In the genomic region with DNA sequence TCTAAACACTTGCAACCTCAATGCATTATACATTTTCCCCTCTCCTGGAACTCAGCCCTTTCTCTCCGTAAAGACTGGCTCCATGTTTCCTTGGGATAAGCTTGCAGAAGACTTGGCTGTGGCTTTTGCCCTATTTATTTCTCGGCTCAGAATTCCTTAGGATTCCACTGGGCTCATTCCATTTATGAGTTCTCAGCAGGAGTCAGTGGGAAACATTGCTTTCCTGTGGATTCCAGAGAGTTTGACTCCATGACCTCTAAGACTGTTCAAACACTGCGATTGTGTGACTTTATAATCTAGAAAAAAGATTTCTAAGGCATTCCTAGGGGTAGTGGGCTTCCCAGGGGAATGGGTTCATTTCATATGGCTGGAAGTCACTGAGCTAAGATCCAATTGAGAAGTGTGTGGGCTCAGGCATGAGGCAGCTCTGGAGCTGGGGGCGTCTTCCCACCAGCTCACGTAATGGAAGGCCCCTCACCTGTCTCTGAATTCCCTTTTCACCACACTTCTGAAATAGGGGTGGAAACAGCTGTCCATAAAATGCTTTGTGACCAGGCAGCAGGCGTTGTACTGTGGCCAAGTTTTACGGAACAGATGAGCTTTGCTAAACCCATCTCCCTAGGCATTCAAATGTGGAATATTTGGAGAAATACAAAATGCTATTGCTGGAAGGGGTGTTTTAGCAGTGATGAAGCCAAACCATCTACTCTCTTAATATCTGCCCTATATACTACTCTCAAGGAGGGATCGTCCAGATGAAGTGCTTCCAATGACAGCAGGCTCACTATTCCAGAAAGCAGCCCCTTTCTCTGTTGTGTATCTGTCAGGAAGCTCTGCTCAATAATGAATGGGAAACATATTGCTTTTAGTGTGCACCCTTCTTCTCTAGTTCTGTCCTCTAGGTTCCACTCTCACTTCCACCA, we compare ENCODE assay signal across 26 cellular contexts.
DNase-seq lines count a peak whose midpoint lies in the region; ATAC-seq and TF ChIP-seq lines count a peak whose summit lies in the region.
"Had no signal": no experiment of that assay in that cellular context is flagged by ENCODE, and none has a peak within 500 bp of the region (broad histone marks: within the 10 kb centered on the region; RNA-seq: fewer than 3 reads in every experiment).

No MANE protein-coding gene starts in this region.

- no peak overlapping the region for H3K27ac Mint-ChIP-seq in T-helper 2 cell treated with Interferon-gamma antibody and Interleukin-4, amounts not matched to agents 5 μg/mL and 100 μg/mL, for 36 hours
- H3K27ac Mint-ChIP-seq: activated CD4-positive, alpha-beta T cell treated with anti-CD3 and anti-CD28 coated beads for 36 hours; activated naive CD8-positive, alpha-beta T cell treated with anti-CD3 and anti-CD28 coated beads for 36 hours; nephron had no signal

- H3K4me3 Mint-ChIP-seq in T-helper 2 cell treated with Interferon-gamma antibody and Interleukin-4, amounts not matched to agents 5 μg/mL and 100 μg/mL, for 36 hours, result no peak overlapping the region
- H3K4me3 Mint-ChIP-seq: activated CD4-positive, alpha-beta T cell treated with anti-CD3 and anti-CD28 coated beads for 36 hours; activated naive CD8-positive, alpha-beta T cell treated with anti-CD3 and anti-CD28 coated beads for 36 hours; nephron had no signal

- peak; percentile 8 for DNase-seq in EL
- peak; percentile 44 for DNase-seq in astrocyte of the spinal cord (ENCODE audit: low read depth, low spot score)
- peak; percentile 22 for DNase-seq in hepatic stellate cell (ENCODE audit: low spot score)
- DNase-seq in retinal pigment epithelial cell (ENCODE audit: low read depth), result peak; percentile 2
- DNase-seq in NCI-H1048 (lab: John Stamatoyannopoulos, UW), result no peak
- DNase-seq in KG1 (lab: John Stamatoyannopoulos, UW), result no peak
- DNase-seq in T-helper 2 cell treated with Interferon-gamma antibody and Interleukin-4, amounts not matched to agents 5 μg/mL and 100 μg/mL, for 36 hours (ENCODE audit: low spot score), result no peak
- DNase-seq: activated CD4-positive, alpha-beta T cell treated with anti-CD3 and anti-CD28 coated beads for 36 hours; activated effector memory CD4-positive, alpha-beta T cell treated with Interleukin-2 at 50 U/mL for 16 hours; activated naive CD8-positive, alpha-beta T cell treated with anti-CD3 and anti-CD28 coated beads for 36 hours; activated T-cell treated with anti-CD3 and anti-CD28 coated beads for 4 hours; DMS53; effector CD8-positive, alpha-beta T cell; GF-D8; heart left ventricle; lower lobe of right lung; NCI-H146; posterior cingulate gyrus; stomach; thyroid gland had no signal

- no peak overlapping the region for H3K4me3 ChIP-seq in astrocyte of the spinal cord (ENCODE audit: low read depth, low read length)
- no peak overlapping the region for H3K4me3 ChIP-seq in retinal pigment epithelial cell (ENCODE audit: low read length)
- H3K4me3 ChIP-seq: ascending aorta, heart left ventricle, lower lobe of right lung, SK-N-MC, stomach, thyroid gland had no signal

- H3K27me3 Mint-ChIP-seq in T-helper 2 cell treated with Interferon-gamma antibody and Interleukin-4, amounts not matched to agents 5 μg/mL and 100 μg/mL, for 36 hours (ENCODE audit: low read depth), result no peaks in the 10 kb centered on the region
- H3K27me3 Mint-ChIP-seq: activated CD4-positive, alpha-beta T cell treated with anti-CD3 and anti-CD28 coated beads for 36 hours; activated naive CD8-positive, alpha-beta T cell treated with anti-CD3 and anti-CD28 coated beads for 36 hours had no signal

- H3K36me3 Mint-ChIP-seq in T-helper 2 cell treated with Interferon-gamma antibody and Interleukin-4, amounts not matched to agents 5 μg/mL and 100 μg/mL, for 36 hours (ENCODE audit: low read depth), result peaks cover 5% of the 10 kb centered on the region

- TF ChIP-seq CTCF in astrocyte of the spinal cord (IDR thresholded peaks at IDR 0.05; ENCODE audit: low read depth, low read length), result no peak
- TF ChIP-seq CTCF in retinal pigment epithelial cell (conservative IDR thresholded peaks at IDR 0.05; ENCODE audit: low read depth, low read length), result no peak

- H3K9me3 Mint-ChIP-seq in T-helper 2 cell treated with Interferon-gamma antibody and Interleukin-4, amounts not matched to agents 5 μg/mL and 100 μg/mL, for 36 hours, result peaks cover 17% of the 10 kb centered on the region

- in situ Hi-C loops in astrocyte of the spinal cord (cut with HindIII; ENCODE audit: low sequenced_read_pairs), result no loop called here

- peaks cover 10% of the 10 kb centered on the region for H3K4me1 Mint-ChIP-seq in T-helper 2 cell treated with Interferon-gamma antibody and Interleukin-4, amounts not matched to agents 5 μg/mL and 100 μg/mL, for 36 hours (ENCODE audit: low read depth)

- no peak for ATAC-seq in GM19452 (IDR thresholded peaks at IDR 0.05; ENCODE audit: unreplicated experiment)
- ATAC-seq: activated CD4-positive, alpha-beta T cell treated with anti-CD3 and anti-CD28 coated beads for 36 hours; foreskin keratinocyte; HCT116; heart left ventricle; lower lobe of right lung had no signal

Comparison
In these comparisons a context has a peak if more than half of its experiments do, and no peak if none do; other contexts are left out.
1. DNase-seq: peak in EL (single experiment), astrocyte of the spinal cord (single experiment), hepatic stellate cell (single experiment) and retinal pigment epithelial cell (single experiment); none in NCI-H1048 (single experiment), KG1 (single experiment) and T-helper 2 cell treated with Interferon-gamma antibody and Interleukin-4, amounts not matched to agents 5 μg/mL and 100 μg/mL, for 36 hours (single experiment).